Comparison of ENCODE assay signal across 21 cellular contexts in the genomic region with DNA sequence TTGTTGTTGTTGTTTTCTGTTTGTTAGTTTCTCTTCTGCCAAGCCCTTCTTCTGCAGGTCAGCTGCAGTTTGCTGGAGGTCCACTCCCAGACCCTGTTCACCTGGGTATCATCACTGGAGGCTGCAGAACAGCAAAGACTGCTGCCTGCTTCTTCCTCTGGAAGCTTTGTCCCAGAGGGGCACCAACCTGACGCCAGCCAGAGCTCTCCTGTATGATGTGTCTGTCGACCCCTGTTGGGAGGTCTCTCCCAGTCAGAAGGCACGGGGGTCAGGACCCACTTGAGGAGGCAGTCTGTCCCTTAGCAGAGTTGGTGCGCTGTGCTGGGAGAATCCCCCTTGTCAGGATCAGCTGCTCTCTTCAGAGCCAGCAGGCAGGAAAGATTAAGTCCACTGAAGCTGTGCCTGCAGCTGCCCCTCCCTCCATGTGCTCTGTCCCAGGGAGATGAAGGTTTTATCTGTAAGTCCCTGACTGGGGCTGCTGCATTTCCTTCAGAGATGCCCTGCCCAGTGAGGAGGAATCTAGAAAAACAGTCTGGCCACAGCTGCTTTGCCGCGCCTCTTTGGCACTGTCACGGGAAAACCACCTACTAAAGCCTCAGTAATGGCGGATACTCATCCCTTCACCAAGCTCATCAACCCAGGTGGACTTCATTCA.
"Had no signal": no experiment of that assay in that cellular context is flagged by ENCODE, and none has a peak within 500 bp of the region (broad histone marks: within the 10 kb centered on the region; RNA-seq: fewer than 3 reads in every experiment).

No MANE protein-coding gene starts in this region.

- H3K9me3 Mint-ChIP-seq: activated CD4-positive, alpha-beta T cell treated with anti-CD3 and anti-CD28 coated beads, Interleukin-2, amount 10 ng/mL, durations not matched to agents 7 days and 5 days; activated T-helper 1 cell treated with anti-CD3 and anti-CD28 coated beads, Interleukin-12 subunit alpha, Interleukin-12 subunit beta, Interleukin-2, Interleukin-4 antibody, amounts not matched to agents 30 ng/mL and 10 ng/mL and 1 ng/mL, durations not matched to agents 14 hours and 24 hours and 36 hours; stimulated activated naive CD8-positive, alpha-beta T cell treated with anti-CD3 and anti-CD28 coated beads, Interleukin-15, Interleukin-2, amounts not matched to agents 100 ng/mL and 50 ng/mL, for 24 hours had no signal

- ATAC-seq: activated CD8-positive, alpha-beta T cell treated with anti-CD3 and anti-CD28 coated beads, Interleukin-2, amount 10 ng/mL, durations not matched to agents 7 days and 5 days; body of pancreas; esophagus mucosa; right cardiac atrium; upper lobe of right lung had no signal

- H3K4me1 Mint-ChIP-seq: activated CD4-positive, alpha-beta T cell treated with anti-CD3 and anti-CD28 coated beads, Interleukin-2, amount 10 ng/mL, durations not matched to agents 7 days and 5 days; activated naive CD4-positive, alpha-beta T cell treated with anti-CD3 and anti-CD28 coated beads, Interleukin-2, amount 50 U/mL, for 24 hours had no signal

- H3K27ac ChIP-seq: body of pancreas, cardiac muscle cell, thyroid gland, upper lobe of right lung, VCaP had no signal

- H3K36me3 ChIP-seq: cardiac muscle cell, thyroid gland, upper lobe of right lung had no signal

- H3K36me3 Mint-ChIP-seq: activated naive CD4-positive, alpha-beta T cell treated with anti-CD3 and anti-CD28 coated beads, Interleukin-2, amount 50 U/mL, for 24 hours had no signal

- H3K27ac Mint-ChIP-seq: activated CD4-positive, alpha-beta T cell treated with anti-CD3 and anti-CD28 coated beads, Interleukin-2, amount 10 ng/mL, durations not matched to agents 7 days and 5 days; activated CD8-positive, alpha-beta T cell treated with anti-CD3 and anti-CD28 coated beads, Interleukin-2, amount 10 ng/mL, durations not matched to agents 7 days and 5 days; activated naive CD4-positive, alpha-beta T cell treated with anti-CD3 and anti-CD28 coated beads, Interleukin-2, amount 50 U/mL, for 24 hours; activated T-helper 1 cell treated with anti-CD3 and anti-CD28 coated beads, Interleukin-12 subunit alpha, Interleukin-12 subunit beta, Interleukin-2, Interleukin-4 antibody, amounts not matched to agents 30 ng/mL and 10 ng/mL and 1 ng/mL, durations not matched to agents 14 hours and 24 hours and 36 hours; stimulated activated naive CD8-positive, alpha-beta T cell treated with anti-CD3 and anti-CD28 coated beads, Interleukin-15, Interleukin-2, amounts not matched to agents 100 ng/mL and 50 ng/mL, for 24 hours had no signal

- H3K4me3 ChIP-seq: body of pancreas, cardiac muscle cell, thyroid gland, upper lobe of right lung had no signal

- H3K27me3 ChIP-seq: body of pancreas, cardiac muscle cell, thyroid gland, upper lobe of right lung had no signal

- H3K27me3 Mint-ChIP-seq: activated CD4-positive, alpha-beta T cell treated with anti-CD3 and anti-CD28 coated beads, Interleukin-2, amount 10 ng/mL, durations not matched to agents 7 days and 5 days; activated naive CD4-positive, alpha-beta T cell treated with anti-CD3 and anti-CD28 coated beads, Interleukin-2, amount 50 U/mL, for 24 hours; stimulated activated naive CD8-positive, alpha-beta T cell treated with anti-CD3 and anti-CD28 coated beads, Interleukin-15, Interleukin-2, amounts not matched to agents 100 ng/mL and 50 ng/mL, for 24 hours had no signal

- H3K9me3 ChIP-seq: body of pancreas, thyroid gland, upper lobe of right lung had no signal

- H3K4me3 Mint-ChIP-seq: activated CD4-positive, alpha-beta T cell treated with anti-CD3 and anti-CD28 coated beads, Interleukin-2, amount 10 ng/mL, durations not matched to agents 7 days and 5 days; activated CD8-positive, alpha-beta T cell treated with anti-CD3 and anti-CD28 coated beads, Interleukin-2, amount 10 ng/mL, durations not matched to agents 7 days and 5 days; activated naive CD4-positive, alpha-beta T cell treated with anti-CD3 and anti-CD28 coated beads, Interleukin-2, amount 50 U/mL, for 24 hours; activated T-helper 1 cell treated with anti-CD3 and anti-CD28 coated beads, Interleukin-12 subunit alpha, Interleukin-12 subunit beta, Interleukin-2, Interleukin-4 antibody, amounts not matched to agents 30 ng/mL and 10 ng/mL and 1 ng/mL, durations not matched to agents 14 hours and 24 hours and 36 hours; stimulated activated naive CD8-positive, alpha-beta T cell treated with anti-CD3 and anti-CD28 coated beads, Interleukin-15, Interleukin-2, amounts not matched to agents 100 ng/mL and 50 ng/mL, for 24 hours had no signal

- H3K4me1 ChIP-seq: body of pancreas, thyroid gland, upper lobe of right lung had no signal

- DNase-seq: activated CD4-positive, alpha-beta T cell treated with anti-CD3 and anti-CD28 coated beads, Interleukin-2, amount 10 ng/mL, durations not matched to agents 7 days and 5 days; activated CD4-positive, CD25-positive, alpha-beta regulatory T cell treated with anti-CD3 and anti-CD28 coated beads, Interleukin-2, amount 50 U/mL, for 72 hours; activated CD8-positive, alpha-beta T cell treated with anti-CD3 and anti-CD28 coated beads, Interleukin-2, amount 10 ng/mL, durations not matched to agents 7 days and 5 days; activated gamma-delta T cell treated with Interleukin-2 at 50 U/mL for 16 hours; anterior cingulate cortex; body of pancreas; effector CD4-positive, alpha-beta T cell; foreskin melanocyte; hypothalamus; right cardiac atrium; stimulated activated CD4-positive, alpha-beta T cell treated with anti-CD3 and anti-CD28 coated beads, Interleukin-12 subunit alpha, Interleukin-12 subunit beta, amount 100 ng/mL, for 4 hours; stimulated activated CD4-positive, alpha-beta T cell treated with anti-CD3 and anti-CD28 coated beads, Interleukin-4, amount 100 ng/mL, for 4 hours; substantia nigra; thyroid gland; upper lobe of right lung had no signal
